ENCODE assay signal across 16 cellular contexts in the genomic region with DNA sequence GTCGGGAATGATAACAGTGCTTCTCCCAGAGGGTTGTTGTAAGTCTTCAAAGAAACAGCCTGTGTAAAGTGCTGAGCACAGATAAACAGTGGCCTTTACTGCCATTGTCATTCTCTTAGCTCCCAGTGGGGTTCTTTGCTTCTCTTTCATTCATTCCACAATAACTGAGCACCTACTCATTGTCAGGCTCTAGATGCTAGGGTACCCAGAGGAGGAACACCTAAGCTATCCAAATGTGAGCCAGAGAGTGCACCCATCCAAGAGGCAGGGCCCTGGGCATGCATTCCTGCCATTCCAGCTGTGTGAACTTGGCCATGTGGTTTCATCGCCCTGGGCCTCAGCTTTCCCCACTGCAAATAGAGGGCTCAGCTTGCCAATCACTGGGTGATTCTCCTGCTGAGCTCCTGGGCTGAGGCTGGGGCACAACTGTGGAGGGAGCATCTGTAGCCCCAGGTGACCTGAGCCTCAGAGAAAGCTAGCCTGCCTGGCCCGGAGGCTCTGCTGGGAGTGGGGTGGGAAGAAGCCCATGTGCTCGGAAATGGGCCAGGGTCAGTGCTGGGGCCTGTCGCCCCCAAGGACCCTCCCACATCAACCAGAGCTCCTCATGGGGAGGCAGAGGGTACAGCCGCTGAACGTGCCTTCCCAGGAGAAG. TPM values are rescaled to one million over a fixed set of nuclear protein-coding genes. Genes with fewer than 3 reads are reported as not detected.
DNase-seq lines count a peak whose midpoint lies in the region; ATAC-seq and TF ChIP-seq lines count a peak whose summit lies in the region.
"Had no signal": no experiment of that assay in that cellular context is flagged by ENCODE, and none has a peak within 500 bp of the region (broad histone marks: within the 10 kb centered on the region; RNA-seq: fewer than 3 reads in every experiment).

No MANE protein-coding gene starts in this region.

- peaks cover 100% of the 10 kb centered on the region for H3K27me3 Mint-ChIP-seq in H9 (ENCODE audit: low read depth)

- H3K9me3 ChIP-seq in H9 (ENCODE audit: control insufficient read depth, low read depth, low read length): no peaks in the 10 kb centered on the region
- H3K9me3 ChIP-seq in WERI-Rb-1 (ENCODE audit: severe bottlenecking): peaks cover 2% of the 10 kb centered on the region
- no peaks in the 10 kb centered on the region for H3K9me3 ChIP-seq in stomach
- H3K9me3 ChIP-seq: HAP-1 had no signal

- no peak overlapping the region for H3K4me2 ChIP-seq in H9 (ENCODE audit: insufficient read depth, insufficient read length, low read length)

- no peak overlapping the region for H2AFZ ChIP-seq in H9 (ENCODE audit: low read length)

- H3K4ac ChIP-seq in H9 (ENCODE audit: low read depth, low read length): no peak overlapping the region

- H2AK5ac ChIP-seq in H9 (ENCODE audit: insufficient read length, low read length): no peak overlapping the region

- H2BK12ac ChIP-seq in H9 (ENCODE audit: insufficient read length, low read depth, low read length): no peak overlapping the region

- H3K9me3 Mint-ChIP-seq in H9: no peaks in the 10 kb centered on the region

- no peak for TF ChIP-seq EP300 in stomach (IDR thresholded peaks at IDR 0.05)

- peaks cover 53% of the 10 kb centered on the region for H3K27me3 ChIP-seq in H9 (ENCODE audit: insufficient read depth, low read length)
- H3K27me3 ChIP-seq in WERI-Rb-1 (ENCODE audit: insufficient read depth, low read depth, severe bottlenecking): no peaks in the 10 kb centered on the region
- peaks cover 7 to 88% (median 13%) of the 10 kb centered on the region in 3 donors for H3K27me3 ChIP-seq in stomach

- H4K5ac ChIP-seq in H9 (ENCODE audit: insufficient read length, low read depth, low read length): no peak overlapping the region

- H4K20me1 ChIP-seq in H9 (ENCODE audit: control insufficient read depth, insufficient read depth, insufficient read length): no peaks in the 10 kb centered on the region

- no peak overlapping the region for H2BK5ac ChIP-seq in H9 (ENCODE audit: insufficient read length, low read length)

- no peaks in the 10 kb centered on the region for H3K36me3 Mint-ChIP-seq in H9 (ENCODE audit: insufficient read depth in 1 of 3, low read depth in 3 of 3)

- ATAC-seq in GM21619 (IDR thresholded peaks at IDR 0.05; ENCODE audit: unreplicated experiment): no peak
- ATAC-seq: SK-N-SH treated with all-trans-retinoic acid at 6 μM for 48 hours had no signal

- no peak overlapping the region for H2BK20ac ChIP-seq in H9 (ENCODE audit: low read depth, low read length, poor library complexity, severe bottlenecking)

- H4K8ac ChIP-seq in H9 (replicated peaks; ENCODE audit: insufficient read length, low read depth, low read length): no peak overlapping the region

- no peak overlapping the region for H3K18ac ChIP-seq in H9 (ENCODE audit: insufficient read length, low read depth, low read length)

- H3K4me3 ChIP-seq in fibroblast of villous mesenchyme (ENCODE audit: low read depth, low read length): no peak overlapping the region
- no peak overlapping the region for H3K4me3 ChIP-seq in WERI-Rb-1 (ENCODE audit: low read depth, low read length)
- no peak overlapping the region for H3K4me3 ChIP-seq in stomach
- H3K4me3 ChIP-seq: HAP-1 had no signal

- H2BK15ac ChIP-seq in H9 (ENCODE audit: low read depth, low read length): no peak overlapping the region

- H3K27ac ChIP-seq in H9 (ENCODE audit: insufficient read length, low read depth, low read length) (no peak overlapping the region), WERI-Rb-1 (no peak overlapping the region), stomach (no peak overlapping the region)
- H3K27ac ChIP-seq: C4-2B had no signal

- peaks cover 15 to 20% of the 10 kb centered on the region in 2 experiments for H3K4me1 Mint-ChIP-seq in H9

- peak overlapping the region in 1 of 3 experiments; percentile 94; a peak in 2 of 7 replicates for H3K27ac Mint-ChIP-seq in H9

- no peak overlapping the region for H3K9ac ChIP-seq in H9 (ENCODE audit: extremely low read depth, insufficient read length, low read length)

- no peaks in the 10 kb centered on the region for H3K79me2 ChIP-seq in H9 (ENCODE audit: insufficient read depth, low read length)

- no peak overlapping the region for H4K91ac ChIP-seq in H9 (ENCODE audit: insufficient read length, low read depth, low read length)

- H3K4me3 Mint-ChIP-seq in H9: no peak overlapping the region; a peak in 1 of 5 replicates

- no peak for TF ChIP-seq CTCF in H9 (conservative IDR thresholded peaks at IDR 0.05)
- TF ChIP-seq CTCF in fibroblast of villous mesenchyme (IDR thresholded peaks at IDR 0.05; ENCODE audit: insufficient read depth, low read depth, low read length): no peak
- TF ChIP-seq CTCF in WERI-Rb-1 (IDR thresholded peaks at IDR 0.05; ENCODE audit: low read depth, low read length): no peak
- no peak for TF ChIP-seq CTCF in stomach (IDR thresholded peaks at IDR 0.05)

- intact Hi-C loops in stomach (cut with DNase I; ENCODE audit: low total_unique reads): no loop called here

- no peak overlapping the region for H3K56ac ChIP-seq in H9 (ENCODE audit: insufficient read length, low read depth, low read length)

- H3K14ac ChIP-seq in H9 (ENCODE audit: insufficient read depth, low read length): no peak overlapping the region

- H3K23me2 ChIP-seq in H9 (ENCODE audit: insufficient read length, low read depth, low read length, poor library complexity, severe bottlenecking): no peaks in the 10 kb centered on the region

- DNase-seq in EH (ENCODE audit: low read depth): peak; percentile 4
- DNase-seq in H9: peak; percentile 64
- peak; percentile 10 for DNase-seq in fibroblast of villous mesenchyme (ENCODE audit: low read depth)
- peak; percentile 37 for DNase-seq in myocyte (ENCODE audit: low read depth)
- no peak for DNase-seq in WERI-Rb-1
- DNase-seq in inferior parietal cortex (ENCODE audit: extremely low spot score): no peak
- DNase-seq in stomach: no peak
- DNase-seq: DMS 273 treated with DMSO at 0.1 percent for 48 hours, NCI-H1092, NCI-H2081 treated with DMSO at 0.1 percent for 48 hours, NCI-H524 had no signal

- no peak overlapping the region for H3T11ph ChIP-seq in H9 (ENCODE audit: low read length)

- no peak overlapping the region for H3K23ac ChIP-seq in H9 (ENCODE audit: insufficient read length, low read depth, low read length)

- H3K36me3 ChIP-seq in WERI-Rb-1 (no peaks in the 10 kb centered on the region), stomach (no peaks in the 10 kb centered on the region)
- H3K36me3 ChIP-seq: HAP-1 had no signal

- no CpG with 5 or more reads among the region's 7 CpGs for WGBS in H9 (ENCODE audit: extremely low coverage, insufficient read length, low lambda C conversion rate)
- WGBS in stomach, 5 donors: 49 to 67% (median 57%) methylated on average over 6 to 7 of the region's 7 CpGs

- H3K4me1 ChIP-seq in H9 (ENCODE audit: insufficient read depth, low read length) (no peaks in the 10 kb centered on the region), stomach (no peaks in the 10 kb centered on the region)
- H3K4me1 ChIP-seq: HAP-1 had no signal

- TF ChIP-seq POLR2A in stomach (IDR thresholded peaks at IDR 0.05): no peak

- H3K79me1 ChIP-seq in H9 (ENCODE audit: insufficient read depth, low read depth, low read length, poor library complexity, severe bottlenecking): no peaks in the 10 kb centered on the region

- no peak overlapping the region for H2BK120ac ChIP-seq in H9 (ENCODE audit: low read depth, low read length, poor library complexity, severe bottlenecking)

RNA-seq across cellular contexts. Expression of gene CRHR1, which starts 38.2 kb away (rescaled TPM):
- total RNA-seq in H9 (2021): 0.42 and 0.52 TPM in 2 replicates
- not detected in 2 replicates for total RNA-seq in fibroblast of villous mesenchyme
- total RNA-seq in myocyte: 0.36 TPM in 1 of 2 replicates, not detected in the other
- polyA plus RNA-seq in myocyte (2012): 0.24 TPM
- not detected for total RNA-seq in stomach
- not detected for polyA plus RNA-seq in stomach
- total RNA-seq: MCF 10A had no signal

Comparison
In these comparisons a context has a peak if more than half of its experiments do, and no peak if none do; other contexts are left out.
1. DNase-seq: peak in EH (single experiment), H9 (single experiment), fibroblast of villous mesenchyme (single experiment) and myocyte (single experiment); none in WERI-Rb-1 (single experiment), inferior parietal cortex (single experiment) and stomach (single experiment).